Comparison of ENCODE assay signal across 8 cellular contexts in the genomic region with DNA sequence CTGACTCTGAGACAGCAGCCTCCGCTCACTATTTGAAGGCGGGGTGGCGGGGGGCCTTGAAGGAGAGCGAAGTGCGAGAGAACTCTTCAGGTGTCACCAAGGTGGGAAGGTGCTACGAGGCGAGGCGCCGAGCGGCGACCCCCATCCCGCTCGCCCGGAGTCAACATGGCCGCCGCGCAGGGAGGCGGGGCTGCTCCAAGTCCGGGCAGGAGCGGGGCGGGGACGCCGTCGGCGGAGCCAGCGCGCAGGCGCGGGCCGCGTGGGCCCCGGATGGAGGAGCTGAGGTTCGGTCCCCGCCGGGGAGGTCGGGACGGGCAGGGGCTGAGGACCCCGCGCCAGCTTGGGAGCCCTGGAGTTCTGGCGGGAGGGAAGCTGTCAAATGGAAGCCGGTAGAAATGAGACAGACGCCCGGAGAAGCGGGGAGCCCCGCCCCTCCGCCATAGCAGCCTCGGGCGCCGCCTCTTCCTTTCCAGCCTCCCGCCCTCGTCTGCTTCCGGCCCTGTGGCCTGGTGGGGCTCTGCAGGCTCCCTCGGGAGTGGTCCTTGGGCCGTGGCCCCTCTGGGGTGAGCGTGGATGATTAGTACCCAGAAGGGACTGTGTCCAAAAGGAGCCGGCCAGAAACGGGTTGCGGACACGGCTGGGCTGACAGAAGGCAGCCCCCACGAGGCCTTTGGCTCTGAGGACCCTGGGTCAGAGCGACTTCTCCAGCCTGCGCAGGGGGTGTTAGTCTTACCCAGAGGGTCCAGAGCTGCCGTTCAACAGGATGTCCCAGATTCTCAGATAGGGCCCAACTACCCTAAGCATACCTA. TPM values are rescaled to one million over a fixed set of nuclear protein-coding genes. Genes with fewer than 3 reads are reported as not detected.
DNase-seq lines count a peak whose midpoint lies in the region; ATAC-seq and TF ChIP-seq lines count a peak whose summit lies in the region.

A gene (plus strand): TSS at position 245 of the 809 bp plus-strand sequence. CDS start 2,866 bp downstream, outside the sequence.

- DNase-seq in AG08396 (ENCODE audit: low spot score) (peak; percentile 95), NCI-H345 treated with DMSO at 0.1 percent for 48 hours (lab: John Stamatoyannopoulos, UW; ENCODE audit: unreplicated experiment) (peak; percentile 88), kidney epithelial cell (ENCODE audit: low read depth) (no peak)
- peak; percentile 81 for DNase-seq in activated CD4-positive, CD25-positive, alpha-beta regulatory T cell treated with anti-CD3 and anti-CD28 coated beads, Interleukin-2, amount 50 U/mL, for 16 hours (ENCODE audit: low read depth, low spot score)
- DNase-seq in central memory CD4-positive, alpha-beta T cell = peak; percentile 87
- DNase-seq in stimulated activated CD4-positive, alpha-beta T cell treated with anti-CD3 and anti-CD28 coated beads, Interleukin-15, amount 100 ng/mL, for 48 hours (ENCODE audit: low read depth in 2 of 2) = peak; percentile 72 to 83

- peak; percentile 65 for ATAC-seq in GM18909 (IDR thresholded peaks at IDR 0.05; ENCODE audit: poor library complexity, unreplicated experiment)
- ATAC-seq in HG03159 (IDR thresholded peaks at IDR 0.05; ENCODE audit: unreplicated experiment) = peak; percentile 64

- TF ChIP-seq CTCF in kidney epithelial cell (IDR thresholded peaks at IDR 0.05; ENCODE audit: insufficient read depth, low read length, poor library complexity, severe bottlenecking) = peak; percentile 2

- peak within 1 kb of the TSS; percentile 68 for H3K4me3 ChIP-seq in kidney epithelial cell (ENCODE audit: low read depth, low read length)

- no peaks in the 10 kb centered on the region for H3K36me3 ChIP-seq in kidney epithelial cell (ENCODE audit: control insufficient read depth, insufficient read depth, low read length)

- H3K27me3 ChIP-seq in kidney epithelial cell (ENCODE audit: control insufficient read depth, insufficient read depth, low read length) = no peaks in the 10 kb centered on the region

RNA-seq across cellular contexts. Expression of the gene that starts here (rescaled TPM):
- 8.5 and 11.5 TPM in 2 replicates for total RNA-seq in kidney epithelial cell
